ENCODE assay signal across 25 cellular contexts in the genomic region with DNA sequence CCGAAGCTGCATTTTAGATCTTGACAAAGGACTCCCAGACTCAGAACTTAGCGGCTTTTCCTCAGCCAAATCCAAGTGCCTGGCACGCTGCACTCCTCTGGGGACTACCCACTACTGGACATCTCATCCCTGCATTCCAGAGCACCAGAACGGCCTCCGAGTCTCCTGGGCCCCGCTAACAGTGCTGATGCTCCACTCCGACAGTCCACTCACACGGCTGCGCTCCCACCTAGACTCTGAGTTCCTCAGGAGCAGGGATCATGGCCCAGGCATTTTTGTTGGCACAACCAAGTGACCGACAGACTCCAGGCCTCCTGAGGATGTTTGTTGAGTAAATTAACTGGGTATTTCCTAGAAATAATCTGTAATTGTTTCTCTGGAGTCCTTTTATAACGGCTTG.
"Had no signal": no experiment of that assay in that cellular context is flagged by ENCODE, and none has a peak within 500 bp of the region (broad histone marks: within the 10 kb centered on the region; RNA-seq: fewer than 3 reads in every experiment).

No MANE protein-coding gene starts in this region.

- H3K4me3 Mint-ChIP-seq: activated B cell treated with CpG ODN at 0.5 μM for 24 hours; activated CD4-positive, alpha-beta T cell treated with anti-CD3 and anti-CD28 coated beads, Interleukin-2, amount 10 ng/mL, durations not matched to agents 24 days and 14 days; activated CD8-positive, alpha-beta memory T cell treated with anti-CD3 and anti-CD28 coated beads, Interleukin-2, amount 10 ng/mL, durations not matched to agents 7 days and 5 days; activated naive CD8-positive, alpha-beta T cell; activated T-cell treated with anti-CD3 and anti-CD28 coated beads, Interleukin-2, amount 50 U/mL, for 24 hours; activated T-helper 1 cell treated with anti-CD3 and anti-CD28 coated beads, Interleukin-12 subunit alpha, Interleukin-12 subunit beta, Interleukin-2, Interleukin-4 antibody, amounts not matched to agents 30 ng/mL and 10 ng/mL and 1 ng/mL, durations not matched to agents 14 hours and 24 hours and 36 hours; T-helper 1 cell treated with Interleukin-12 subunit alpha and Interleukin-12 subunit beta and Interleukin-4 antibody, amounts not matched to agents 30 μg/mL and 1 μg/mL, for 36 hours had no signal

- H3K27me3 Mint-ChIP-seq: activated B cell treated with CpG ODN at 0.5 μM for 24 hours; activated CD4-positive, alpha-beta T cell treated with anti-CD3 and anti-CD28 coated beads, Interleukin-2, amount 10 ng/mL, durations not matched to agents 24 days and 14 days; activated CD8-positive, alpha-beta memory T cell treated with anti-CD3 and anti-CD28 coated beads, Interleukin-2, amount 10 ng/mL, durations not matched to agents 7 days and 5 days; activated naive CD8-positive, alpha-beta T cell; activated T-cell treated with anti-CD3 and anti-CD28 coated beads, Interleukin-2, amount 50 U/mL, for 24 hours had no signal

- H3K36me3 Mint-ChIP-seq: activated CD8-positive, alpha-beta memory T cell treated with anti-CD3 and anti-CD28 coated beads, Interleukin-2, amount 10 ng/mL, durations not matched to agents 7 days and 5 days; activated naive CD8-positive, alpha-beta T cell had no signal

- H3K9me3 Mint-ChIP-seq: activated B cell treated with CpG ODN at 0.5 μM for 24 hours; activated CD4-positive, alpha-beta T cell treated with anti-CD3 and anti-CD28 coated beads, Interleukin-2, amount 10 ng/mL, durations not matched to agents 24 days and 14 days; activated T-cell treated with anti-CD3 and anti-CD28 coated beads, Interleukin-2, amount 50 U/mL, for 24 hours; activated T-helper 1 cell treated with anti-CD3 and anti-CD28 coated beads, Interleukin-12 subunit alpha, Interleukin-12 subunit beta, Interleukin-2, Interleukin-4 antibody, amounts not matched to agents 30 ng/mL and 10 ng/mL and 1 ng/mL, durations not matched to agents 14 hours and 24 hours and 36 hours; T-helper 1 cell treated with Interleukin-12 subunit alpha and Interleukin-12 subunit beta and Interleukin-4 antibody, amounts not matched to agents 30 μg/mL and 1 μg/mL, for 36 hours had no signal

- H3K4me3 ChIP-seq: MG63, Peyer's patch had no signal

- H3K27ac Mint-ChIP-seq: activated B cell treated with CpG ODN at 0.5 μM for 24 hours; activated CD4-positive, alpha-beta T cell treated with anti-CD3 and anti-CD28 coated beads, Interleukin-2, amount 10 ng/mL, durations not matched to agents 24 days and 14 days; activated CD8-positive, alpha-beta memory T cell treated with anti-CD3 and anti-CD28 coated beads, Interleukin-2, amount 10 ng/mL, durations not matched to agents 7 days and 5 days; activated naive CD8-positive, alpha-beta T cell; activated T-cell treated with anti-CD3 and anti-CD28 coated beads, Interleukin-2, amount 50 U/mL, for 24 hours; activated T-helper 1 cell treated with anti-CD3 and anti-CD28 coated beads, Interleukin-12 subunit alpha, Interleukin-12 subunit beta, Interleukin-2, Interleukin-4 antibody, amounts not matched to agents 30 ng/mL and 10 ng/mL and 1 ng/mL, durations not matched to agents 14 hours and 24 hours and 36 hours; T-helper 1 cell treated with Interleukin-12 subunit alpha and Interleukin-12 subunit beta and Interleukin-4 antibody, amounts not matched to agents 30 μg/mL and 1 μg/mL, for 36 hours had no signal

- H3K4me1 Mint-ChIP-seq: activated B cell treated with CpG ODN at 0.5 μM for 24 hours; activated CD4-positive, alpha-beta T cell treated with anti-CD3 and anti-CD28 coated beads, Interleukin-2, amount 10 ng/mL, durations not matched to agents 24 days and 14 days; activated CD8-positive, alpha-beta memory T cell treated with anti-CD3 and anti-CD28 coated beads, Interleukin-2, amount 10 ng/mL, durations not matched to agents 7 days and 5 days had no signal

- H3K4me1 ChIP-seq: Peyer's patch had no signal

- H3K27ac ChIP-seq: Peyer's patch had no signal

- ATAC-seq: activated CD8-positive, alpha-beta memory T cell treated with anti-CD3 and anti-CD28 coated beads, Interleukin-2, amount 10 ng/mL, durations not matched to agents 7 days and 5 days had no signal

- H3K27me3 ChIP-seq: MG63, Peyer's patch had no signal

- DNase-seq: activated B cell treated with CpG ODN at 0.5 μM for 24 hours; activated CD4-positive, alpha-beta T cell treated with anti-CD3 and anti-CD28 coated beads for 1 hour; activated CD4-positive, alpha-beta T cell treated with anti-CD3 and anti-CD28 coated beads, Interleukin-2, amount 10 ng/mL, durations not matched to agents 24 days and 14 days; activated CD4-positive, alpha-beta T cell treated with anti-CD3 and anti-CD28 coated beads, Interleukin-2, amount 50 U/mL, for 48 hours; activated CD8-positive, alpha-beta memory T cell treated with anti-CD3 and anti-CD28 coated beads, Interleukin-2, amount 10 ng/mL, durations not matched to agents 7 days and 5 days; activated effector memory CD4-positive, alpha-beta T cell treated with Interleukin-2 at 50 U/mL for 16 hours; activated naive CD4-positive, alpha-beta T cell; activated T-cell treated with anti-CD3 and anti-CD28 coated beads, Interleukin-2, amount 50 U/mL, for 24 hours; amygdala; KG1; MG63; MV-4-11; NCI-H1092 treated with DMSO at 0.1 percent for 48 hours; NCI-H1417 treated with DMSO at 0.1 percent for 48 hours; NCI-H1694; NCI-H2029 treated with DMSO at 0.1 percent for 48 hours; NCI-H345; NCI-H510A; NCI-H526 treated with DMSO at 0.1 percent for 48 hours; NCI-H82; Peyer's patch; SHP77 treated with DMSO at 0.1 percent for 48 hours had no signal

- H3K36me3 ChIP-seq: Peyer's patch had no signal
